Comparison of ENCODE assay signal across 1 cellular context in the genomic region with DNA sequence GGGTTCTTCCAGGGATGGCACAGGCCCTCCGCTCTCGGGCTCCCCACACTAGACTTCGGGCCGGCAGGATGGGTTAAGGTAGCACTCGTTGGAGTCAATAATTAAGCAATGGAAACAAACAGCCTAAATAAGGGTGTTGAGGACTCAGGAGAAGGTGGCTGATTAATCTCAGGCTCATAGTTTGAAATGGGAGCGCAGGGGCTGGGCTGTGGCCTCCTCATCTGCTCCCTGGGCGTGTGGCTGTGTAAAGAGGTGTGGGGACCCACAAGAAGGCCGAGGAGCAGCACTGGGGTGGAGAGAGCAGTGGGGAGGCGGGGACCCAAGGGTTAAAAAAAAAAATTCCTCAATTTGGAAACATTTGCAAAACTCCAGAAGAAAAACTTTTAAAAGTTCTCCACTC.
TF ChIP-seq lines count a peak whose summit lies in the region.

No MANE protein-coding gene starts in this region.

TF ChIP-seq in GM23338, 12 proteins besides CTCF, POLR2A, EP300 and RAD21 (continued from another document):
- no peak for TF ChIP-seq ZNF462 (CRISPR knock-in tag; IDR thresholded peaks at IDR 0.05)
